Comparison of ENCODE assay signal across 15 cellular contexts in the genomic region with DNA sequence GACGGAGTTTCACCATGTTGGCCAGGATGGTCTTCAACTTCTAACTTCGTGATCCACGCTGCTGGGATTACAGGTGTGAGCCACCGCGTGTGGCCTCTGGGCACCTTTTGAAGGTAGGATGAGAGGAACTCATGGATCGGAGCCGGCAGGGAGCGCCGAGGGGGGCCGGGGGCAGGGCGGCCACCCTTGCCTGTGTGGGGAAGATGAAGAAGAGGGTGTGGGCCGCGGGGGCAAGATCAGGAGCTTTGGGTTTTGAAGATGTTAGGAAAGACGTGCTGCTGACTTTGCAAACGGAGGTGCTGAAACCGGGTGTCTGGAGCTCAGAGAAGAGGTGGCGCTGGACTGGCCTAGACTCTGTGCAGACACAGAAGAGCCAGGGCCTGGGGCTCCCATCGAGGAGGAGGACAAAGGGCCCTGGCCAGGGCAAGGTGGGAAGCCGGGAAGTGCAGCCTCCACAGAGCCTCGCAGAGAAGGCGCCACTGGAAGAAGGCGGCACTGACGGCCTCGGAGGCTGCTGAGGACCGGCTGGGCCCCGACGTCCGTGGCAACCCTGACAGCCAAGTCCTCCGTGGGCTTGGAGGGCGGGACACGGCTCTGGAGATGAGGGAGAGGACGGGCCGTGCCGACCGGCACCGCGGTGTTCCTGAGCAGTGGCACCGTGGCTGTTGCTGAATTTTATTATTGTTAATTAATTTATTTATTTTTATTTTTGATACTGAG. TPM values are rescaled to one million over a fixed set of nuclear protein-coding genes. Genes with fewer than 3 reads are reported as not detected.
A peak's percentile ranks its signal among the peaks of the same experiment; 100 is the strongest.
DNase-seq lines count a peak whose midpoint lies in the region; ATAC-seq, FAIRE-seq and TF ChIP-seq lines count a peak whose summit lies in the region.
"Had no signal": no experiment of that assay in that cellular context is flagged by ENCODE, and none has a peak within 500 bp of the region (broad histone marks: within the 10 kb centered on the region; RNA-seq: fewer than 3 reads in every experiment).

No MANE protein-coding gene starts in this region.

- WGBS in A549 (ENCODE audit: missing lambda C conversion rate) = 80% methylated on average over 37 of the region's 38 CpGs

- TF ChIP-seq CTCF in A549 (IDR thresholded peaks at IDR 0.05) (no peak), DND-41 (IDR thresholded peaks at IDR 0.05; ENCODE audit: borderline replicate concordance, extremely low read depth, low read length, poor library complexity, severe bottlenecking) (no peak), keratinocyte (optimal IDR thresholded peaks at IDR 0.05 in 1 of 3, IDR thresholded peaks at IDR 0.05 in 1 of 3, conservative IDR thresholded peaks at IDR 0.05 in 1 of 3; ENCODE audit: extremely low read depth in 1 of 3, insufficient read depth in 2 of 3, low read length in 3 of 3) (no peak)
- no peak for TF ChIP-seq CTCF in activated CD8-positive, alpha-beta T cell treated with anti-CD3 and anti-CD28 coated beads for 36 hours (IDR thresholded peaks at IDR 0.05)

- no peak for DNase-seq in A549 (ENCODE audit: low read depth in 1 of 2, low spot score in 1 of 2)
- DNase-seq in DND-41 = no peak
- no peak for DNase-seq in activated CD8-positive, alpha-beta T cell treated with anti-CD3 and anti-CD28 coated beads for 36 hours
- DNase-seq in keratinocyte (ENCODE audit: low read depth, low spot score) = no peak
- DNase-seq in effector CD8-positive, alpha-beta T cell (lab: John Stamatoyannopoulos, UW) = no peak
- DNase-seq in epidermal melanocyte (ENCODE audit: insufficient read length, low spot score) = no peak
- no peak for DNase-seq in DMS 273 (lab: John Stamatoyannopoulos, UW; ENCODE audit: unreplicated experiment)
- DNase-seq in H54 (ENCODE audit: insufficient read length, low spot score) = no peak
- DNase-seq: activated gamma-delta T cell, GOT3, ovary had no signal

- no peak overlapping the region for H3K9ac ChIP-seq in DND-41 (ENCODE audit: low read depth, low read length)
- no peak overlapping the region for H3K9ac ChIP-seq in keratinocyte (ENCODE audit: control insufficient read depth, extremely low read depth, insufficient read depth, low read length)

- peak overlapping the region; percentile 87 for H3K4me3 Mint-ChIP-seq in activated CD8-positive, alpha-beta T cell treated with anti-CD3 and anti-CD28 coated beads for 36 hours

- CTCF ChIA-PET in A549 (lab: Yijun Ruan, JAX) = interaction anchor here (1.2 to 8.8 kb wide), 7 partner anchors 10 to 78 kb away, joined by 3 to 126 read pairs (median 5); a partner anchor contains a TSS
- CTCF ChIA-PET in activated CD8-positive, alpha-beta T cell treated with anti-CD3 and anti-CD28 coated beads for 36 hours (lab: Charles Lee) = interaction anchor here (0.8 to 1.5 kb wide), 4 partner anchors 15 to 41 kb away, joined by 3 to 4 read pairs (median 3); no protein-coding TSS in a partner anchor

- H2AFZ ChIP-seq in DND-41 (ENCODE audit: low read depth, low read length) (no peak overlapping the region), keratinocyte (ENCODE audit: control insufficient read depth, low read length) (no peak overlapping the region)

- no peaks in the 10 kb centered on the region for H3K9me3 Mint-ChIP-seq in activated CD8-positive, alpha-beta T cell treated with anti-CD3 and anti-CD28 coated beads for 36 hours

- H3K79me2 ChIP-seq in DND-41 (ENCODE audit: insufficient read depth, low read length) (no peaks in the 10 kb centered on the region), keratinocyte (ENCODE audit: control insufficient read depth, insufficient read depth, low read length) (no peaks in the 10 kb centered on the region)

- no peak for TF ChIP-seq EP300 in A549 (IDR thresholded peaks at IDR 0.05)

- peaks cover 24% of the 10 kb centered on the region for H3K27me3 Mint-ChIP-seq in activated CD8-positive, alpha-beta T cell treated with anti-CD3 and anti-CD28 coated beads for 36 hours

- dilution Hi-C loops in keratinocyte (cut with MboI; ENCODE audit: extremely low pct_ligation_motif_present, low sequenced_read_pairs) = no loop called here

- intact Hi-C loops in activated CD8-positive, alpha-beta T cell treated with anti-CD3 and anti-CD28 coated beads for 36 hours (cut with micrococcal nuclease) = no loop called here

- no peak overlapping the region for H3K27ac Mint-ChIP-seq in activated CD8-positive, alpha-beta T cell treated with anti-CD3 and anti-CD28 coated beads for 36 hours

- ATAC-seq in A549 = no peak
- no peak for ATAC-seq in DND-41 (ENCODE audit: insufficient read depth, low read depth)
- no peak for ATAC-seq in activated CD8-positive, alpha-beta T cell treated with anti-CD3 and anti-CD28 coated beads for 36 hours

- TF ChIP-seq POLR2A in A549 (IDR thresholded peaks at IDR 0.05; ENCODE audit: low read length) (no peak), H54 (IDR thresholded peaks at IDR 0.05; ENCODE audit: low read depth, low read length) (no peak)

- no peak for TF ChIP-seq RAD21 in A549 (conservative IDR thresholded peaks at IDR 0.05 in 1 of 2, IDR thresholded peaks at IDR 0.05 in 1 of 2)

- H3K27me3 ChIP-seq in DND-41 (ENCODE audit: insufficient read depth, low read length, poor library complexity) = peaks cover 33% of the 10 kb centered on the region
- peaks cover 31% of the 10 kb centered on the region for H3K27me3 ChIP-seq in keratinocyte (ENCODE audit: control insufficient read depth, extremely low read depth, insufficient read depth, low read length)

- H3K9me1 ChIP-seq in keratinocyte (ENCODE audit: control insufficient read depth, extremely low read depth, insufficient read depth, low read length) = no peaks in the 10 kb centered on the region

- H3K4me2 ChIP-seq in A549 (peak overlapping the region; percentile 97), DND-41 (ENCODE audit: insufficient read depth, low read length) (peak overlapping the region; percentile 61; the same call in 1 of the 2 replicates), keratinocyte (ENCODE audit: control insufficient read depth, extremely low read depth, insufficient read depth, low read depth, low read length) (peak overlapping the region; percentile 82)

- H3K9me3 ChIP-seq in A549 (no peaks in the 10 kb centered on the region), DND-41 (ENCODE audit: insufficient read depth, low read length, severe bottlenecking) (no peaks in the 10 kb centered on the region), keratinocyte (ENCODE audit: control insufficient read depth, low read depth, low read length) (no peaks in the 10 kb centered on the region)
- H3K9me3 ChIP-seq: ovary had no signal

- peak overlapping the region in 1 of 2 experiments; percentile 97; a peak in 3 of 6 replicates for H3K27ac ChIP-seq in A549
- H3K27ac ChIP-seq in DND-41 (ENCODE audit: low read length) = no peak overlapping the region
- no peak overlapping the region for H3K27ac ChIP-seq in keratinocyte (ENCODE audit: control insufficient read depth, insufficient read depth, low read length)
- H3K27ac ChIP-seq: coronary artery, ovary had no signal

- H3K4me1 Mint-ChIP-seq in activated CD8-positive, alpha-beta T cell treated with anti-CD3 and anti-CD28 coated beads for 36 hours (ENCODE audit: low read depth) = peaks cover 34% of the 10 kb centered on the region

- H3K36me3 Mint-ChIP-seq in activated CD8-positive, alpha-beta T cell treated with anti-CD3 and anti-CD28 coated beads for 36 hours (ENCODE audit: low read depth) = peaks cover 30% of the 10 kb centered on the region

- POLR2A ChIA-PET in A549 (lab: Yijun Ruan, JAX) = interaction anchor here (0.6 to 1.6 kb wide), 2 partner anchors 19 to 40 kb away, joined by 3 to 8 read pairs; a partner anchor contains a TSS
- POLR2A ChIA-PET in activated CD8-positive, alpha-beta T cell treated with anti-CD3 and anti-CD28 coated beads for 36 hours (lab: Charles Lee) = interaction anchor here (0.5 to 3.2 kb wide), 5 partner anchors 21 to 263 kb away, joined by 3 to 24 read pairs (median 4); no protein-coding TSS in a partner anchor

- no peak for FAIRE-seq in A549 (lab: Jason Lieb, UNC)
- FAIRE-seq in keratinocyte (lab: Jason Lieb, UNC) = no peak
- FAIRE-seq in H54 (lab: Jason Lieb, UNC) = no peak
- FAIRE-seq: RCC 7860 had no signal

- H3K36me3 ChIP-seq in DND-41 (ENCODE audit: insufficient read depth, low read length) (no peaks in the 10 kb centered on the region), keratinocyte (ENCODE audit: control insufficient read depth in 2 of 2, extremely low read depth in 1 of 2, insufficient read depth in 2 of 2, low read length in 2 of 2) (peaks cover 0 to 2% of the 10 kb centered on the region in 2 experiments)
- H3K36me3 ChIP-seq: ovary had no signal

- H3K4me3 ChIP-seq in A549 = peak overlapping the region; percentile 74; the same call in 2 of the 3 replicates
- no peak overlapping the region for H3K4me3 ChIP-seq in DND-41 (ENCODE audit: low read depth in 1 of 2, low read length in 2 of 2)
- no peak overlapping the region for H3K4me3 ChIP-seq in keratinocyte (ENCODE audit: control insufficient read depth in 2 of 3, extremely low read depth in 1 of 3, insufficient read depth in 2 of 3, low read depth in 1 of 3, low read length in 3 of 3)

- H4K20me1 ChIP-seq in DND-41 (ENCODE audit: insufficient read depth, low read length) = peaks cover 26% of the 10 kb centered on the region
- peaks cover 12% of the 10 kb centered on the region for H4K20me1 ChIP-seq in keratinocyte (ENCODE audit: control insufficient read depth, extremely low read depth, insufficient read depth, low read length)

- H3K4me1 ChIP-seq in A549 (peaks cover 41% of the 10 kb centered on the region), DND-41 (ENCODE audit: insufficient read depth, low read length) (peaks cover 17% of the 10 kb centered on the region), keratinocyte (ENCODE audit: control insufficient read depth, extremely low read depth, insufficient read depth, low read length) (peaks cover 24% of the 10 kb centered on the region)

RNA-seq across cellular contexts. Expression of a gene that starts 13.7 kb away (rescaled TPM):
- polyA plus RNA-seq in A549 (2011; rRNA removed) (not detected in 2 replicates), A549 (2017; fragmentation: RNase III; extraction: RNeasy Plus Mini Kit Qiagen cat#74134 plus additional on column Dnase treatment) (0.08 TPM in 1 of 3 replicates, not detected in the others), keratinocyte (0.22 to 0.45 TPM (median 0.32 TPM) in 3 replicates)
- 0.07 and 0.08 TPM in 2 replicates for polyA plus RNA-seq in A549 (2012; cell fraction: cytosol; rRNA removed)
- 0.12 TPM in 1 of 2 replicates, not detected in the other for polyA plus RNA-seq in A549 (2012; cell fraction: nucleus; rRNA removed)
- 0.08 TPM in 1 of 2 replicates, not detected in the other for polyA minus RNA-seq in A549 (2011; rRNA and poly(A)+ RNA removed)
- total RNA-seq in activated CD8-positive, alpha-beta T cell treated with anti-CD3 and anti-CD28 coated beads for 36 hours = not detected
- polyA plus RNA-seq in keratinocyte (2011; ENCODE audit: low read depth) = 3.1 TPM
- 0.27 and 0.56 TPM in 2 replicates for polyA plus RNA-seq in keratinocyte (2011; cell fraction: cytosol; rRNA removed)
- 0.90 and 0.99 TPM in 2 replicates for polyA plus RNA-seq in keratinocyte (2011; cell fraction: nucleus; rRNA removed)
- polyA plus RNA-seq in keratinocyte (2012; ENCODE audit: low replicate concordance) = 0.29 and 19.8 TPM in 2 replicates
- polyA minus RNA-seq in keratinocyte = 0.56 TPM in 1 of 3 replicates, not detected in the others
- not detected for polyA minus RNA-seq in keratinocyte (2011; cell fraction: cytosol; rRNA and poly(A)+ RNA removed)
- 1.2 and 1.8 TPM in 2 replicates for polyA minus RNA-seq in keratinocyte (2011; cell fraction: nucleus; rRNA and poly(A)+ RNA removed)
- total RNA-seq: fibroblast of villous mesenchyme, LHCN-M2 had no signal
- polyA plus RNA-seq: ovary had no signal

RNA-seq across cellular contexts. Expression of a gene that starts 40.5 kb away (rescaled TPM):
- polyA plus RNA-seq in A549 (2011; rRNA removed) = 23.9 and 34.9 TPM in 2 replicates
- polyA plus RNA-seq in A549 (2012; cell fraction: cytosol; rRNA removed) = 54.0 and 72.0 TPM in 2 replicates
- polyA plus RNA-seq in A549 (2012; cell fraction: nucleus; rRNA removed) = 477 and 531 TPM in 2 replicates
- polyA plus RNA-seq in A549 (2017; fragmentation: RNase III; extraction: RNeasy Plus Mini Kit Qiagen cat#74134 plus additional on column Dnase treatment) = 88.0 to 95.3 TPM (median 90.9 TPM) in 3 replicates
- polyA minus RNA-seq in A549 (2011; rRNA and poly(A)+ RNA removed) = 27.8 and 31.7 TPM in 2 replicates
- total RNA-seq in activated CD8-positive, alpha-beta T cell treated with anti-CD3 and anti-CD28 coated beads for 36 hours = 10 to 100 TPM; 64.9 to 68.0 TPM
- polyA plus RNA-seq in keratinocyte = 72.4 to 128 TPM (median 115 TPM) in 3 replicates
- 39.1 TPM for polyA plus RNA-seq in keratinocyte (2011; ENCODE audit: low read depth)
- 16.3 and 42.4 TPM in 2 replicates for polyA plus RNA-seq in keratinocyte (2011; cell fraction: cytosol; rRNA removed)
- polyA plus RNA-seq in keratinocyte (2011; cell fraction: nucleus; rRNA removed) = 502 and 631 TPM in 2 replicates
- 81.1 and 250 TPM in 2 replicates for polyA plus RNA-seq in keratinocyte (2012; ENCODE audit: low replicate concordance)
- polyA minus RNA-seq in keratinocyte = 138 to 307 TPM (median 166 TPM) in 3 replicates
- polyA minus RNA-seq in keratinocyte (2011; cell fraction: cytosol; rRNA and poly(A)+ RNA removed) = 279 TPM
- 641 and 796 TPM in 2 replicates for polyA minus RNA-seq in keratinocyte (2011; cell fraction: nucleus; rRNA and poly(A)+ RNA removed)

RNA-seq across cellular contexts. Expression of a gene that starts 47.1 kb away (rescaled TPM):
- polyA plus RNA-seq in A549 (2011; rRNA removed) (4.3 and 4.6 TPM in 2 replicates), A549 (2017; fragmentation: RNase III; extraction: RNeasy Plus Mini Kit Qiagen cat#74134 plus additional on column Dnase treatment) (11.2 to 17.6 TPM (median 11.2 TPM) in 3 replicates), keratinocyte (222 to 711 TPM (median 246 TPM) in 3 replicates)
- polyA plus RNA-seq in A549 (2012; cell fraction: cytosol; rRNA removed) = 15.8 and 18.5 TPM in 2 replicates
- 21.1 and 23.1 TPM in 2 replicates for polyA plus RNA-seq in A549 (2012; cell fraction: nucleus; rRNA removed)
- 0.78 and 0.95 TPM in 2 replicates for polyA minus RNA-seq in A549 (2011; rRNA and poly(A)+ RNA removed)
- 100 to 1,000 TPM in 1 of 2 experiments, 10 to 100 TPM in 1; 94.5 to 102 TPM for total RNA-seq in activated CD8-positive, alpha-beta T cell treated with anti-CD3 and anti-CD28 coated beads for 36 hours
- 26.1 TPM for polyA plus RNA-seq in keratinocyte (2011; ENCODE audit: low read depth)
- polyA plus RNA-seq in keratinocyte (2011; cell fraction: cytosol; rRNA removed) = 145 and 468 TPM in 2 replicates
- polyA plus RNA-seq in keratinocyte (2011; cell fraction: nucleus; rRNA removed) = 104 and 161 TPM in 2 replicates
- 16.6 and 445 TPM in 2 replicates for polyA plus RNA-seq in keratinocyte (2012; ENCODE audit: low replicate concordance)
- 93.8 to 242 TPM (median 129 TPM) in 3 replicates for polyA minus RNA-seq in keratinocyte
- polyA minus RNA-seq in keratinocyte (2011; cell fraction: cytosol; rRNA and poly(A)+ RNA removed) = 327 TPM
- 62.5 and 82.8 TPM in 2 replicates for polyA minus RNA-seq in keratinocyte (2011; cell fraction: nucleus; rRNA and poly(A)+ RNA removed)

RNA-seq across cellular contexts. Expression of a gene that starts 55.4 kb away (rescaled TPM):
- polyA plus RNA-seq in A549 (2011; rRNA removed) (3.2 and 4.0 TPM in 2 replicates), A549 (2017; fragmentation: RNase III; extraction: RNeasy Plus Mini Kit Qiagen cat#74134 plus additional on column Dnase treatment) (8.8 to 10.4 TPM (median 10.2 TPM) in 3 replicates), keratinocyte (6.1 to 8.8 TPM (median 8.0 TPM) in 3 replicates)
- 12.4 and 20.3 TPM in 2 replicates for polyA plus RNA-seq in A549 (2012; cell fraction: cytosol; rRNA removed)
- 71.3 and 92.0 TPM in 2 replicates for polyA plus RNA-seq in A549 (2012; cell fraction: nucleus; rRNA removed)
- 1.8 and 2.4 TPM in 2 replicates for polyA minus RNA-seq in A549 (2011; rRNA and poly(A)+ RNA removed)
- 10 to 100 TPM; 17.5 to 20.3 TPM for total RNA-seq in activated CD8-positive, alpha-beta T cell treated with anti-CD3 and anti-CD28 coated beads for 36 hours
- 3.2 TPM for polyA plus RNA-seq in keratinocyte (2011; ENCODE audit: low read depth)
- 3.5 and 10.1 TPM in 2 replicates for polyA plus RNA-seq in keratinocyte (2011; cell fraction: cytosol; rRNA removed)
- 19.2 and 30.8 TPM in 2 replicates for polyA plus RNA-seq in keratinocyte (2011; cell fraction: nucleus; rRNA removed)
- 9.8 and 11.1 TPM in 2 replicates for polyA plus RNA-seq in keratinocyte (2012; ENCODE audit: low replicate concordance)
- polyA minus RNA-seq in keratinocyte = 2.4 to 4.1 TPM (median 3.7 TPM) in 3 replicates
- 8.4 TPM for polyA minus RNA-seq in keratinocyte (2011; cell fraction: cytosol; rRNA and poly(A)+ RNA removed)
- polyA minus RNA-seq in keratinocyte (2011; cell fraction: nucleus; rRNA and poly(A)+ RNA removed) = 9.0 and 9.5 TPM in 2 replicates
